In genomic region chr6:135358251-135358821, GRCh38 we compare ENCODE assay signal across 12 cellular contexts.
DNase-seq lines count a peak whose midpoint lies in the region; ATAC-seq and TF ChIP-seq lines count a peak whose summit lies in the region.
"Had no signal": no experiment of that assay in that cellular context is flagged by ENCODE, and none has a peak within 500 bp of the region (broad histone marks: within the 10 kb centered on the region; RNA-seq: fewer than 3 reads in every experiment).

No MANE protein-coding gene starts in this region.

- intact Hi-C loops in CD4-positive, alpha-beta T cell (cut with DNase I, micrococcal nuclease) = no loop called here

- H3K9me3 Mint-ChIP-seq in CD4-positive, alpha-beta T cell = no peaks in the 10 kb centered on the region
- H3K9me3 Mint-ChIP-seq: activated naive CD8-positive, alpha-beta T cell treated with anti-CD3 and anti-CD28 coated beads for 36 hours had no signal

- H3K36me3 Mint-ChIP-seq in CD4-positive, alpha-beta T cell (ENCODE audit: low read depth) = no peaks in the 10 kb centered on the region

- CTCF ChIA-PET in CD4-positive, alpha-beta T cell (lab: Charles Lee) = no interaction called here

- peak overlapping the region; percentile 20 for H2AFZ ChIP-seq in osteoblast (ENCODE audit: low read length)

- H3K27ac ChIP-seq in osteoblast (ENCODE audit: low read depth, low read length) = peak overlapping the region; percentile 98
- H3K27ac ChIP-seq in CD4-positive, alpha-beta T cell (ENCODE audit: low read depth, low read length) = no peak overlapping the region
- H3K27ac ChIP-seq: neutrophil, suprapubic skin had no signal

- no peaks in the 10 kb centered on the region for H3K27me3 ChIP-seq in osteoblast (ENCODE audit: insufficient read depth, low read length)
- no peaks in the 10 kb centered on the region for H3K27me3 ChIP-seq in CD4-positive, alpha-beta T cell (ENCODE audit: control insufficient read depth, insufficient read depth, low read length)
- H3K27me3 ChIP-seq: neutrophil, suprapubic skin had no signal

- H3K36me3 ChIP-seq in osteoblast (ENCODE audit: insufficient read depth, low read length) = no peaks in the 10 kb centered on the region
- H3K36me3 ChIP-seq: neutrophil, suprapubic skin had no signal

- H3K9me3 ChIP-seq in osteoblast (ENCODE audit: low read depth, low read length) = no peaks in the 10 kb centered on the region
- H3K9me3 ChIP-seq in CD4-positive, alpha-beta T cell (ENCODE audit: control insufficient read depth, low read length) = no peaks in the 10 kb centered on the region
- H3K9me3 ChIP-seq: neutrophil, suprapubic skin had no signal

- no peak for ATAC-seq in CD4-positive, alpha-beta T cell (ENCODE audit: poor library complexity)
- no peak for ATAC-seq in HG02678 (IDR thresholded peaks at IDR 0.05; ENCODE audit: unreplicated experiment)

- H3K4me3 ChIP-seq in osteoblast (ENCODE audit: insufficient read depth, low read length) = peak overlapping the region; percentile 52
- H3K4me3 ChIP-seq: suprapubic skin had no signal

- POLR2A ChIA-PET in CD4-positive, alpha-beta T cell (lab: Charles Lee) = no interaction called here

- no peaks in the 10 kb centered on the region for H4K20me1 ChIP-seq in osteoblast (ENCODE audit: insufficient read depth, low read length)

- peak overlapping the region; percentile 89 for H3K4me2 ChIP-seq in osteoblast (ENCODE audit: insufficient read depth, low read length)

- H3K27ac Mint-ChIP-seq in CD4-positive, alpha-beta T cell = no peak overlapping the region
- H3K27ac Mint-ChIP-seq: activated naive CD8-positive, alpha-beta T cell treated with anti-CD3 and anti-CD28 coated beads for 36 hours had no signal

- peaks cover 2% of the 10 kb centered on the region for H3K79me2 ChIP-seq in osteoblast (ENCODE audit: insufficient read depth, low read length)

- no peaks in the 10 kb centered on the region for H3K4me1 Mint-ChIP-seq in CD4-positive, alpha-beta T cell (ENCODE audit: low read depth)

- H3K4me3 Mint-ChIP-seq in CD4-positive, alpha-beta T cell = no peak overlapping the region
- H3K4me3 Mint-ChIP-seq: activated naive CD8-positive, alpha-beta T cell treated with anti-CD3 and anti-CD28 coated beads for 36 hours had no signal

- DNase-seq in EL = peak; percentile 92
- peak; percentile 14 for DNase-seq in MV-4-11 (lab: John Stamatoyannopoulos, UW)
- DNase-seq in dedifferentiated amniotic fluid mesenchymal stem cell (ENCODE audit: extremely low spot score) = peak; percentile 72
- peak; percentile 79 for DNase-seq in osteoblast (ENCODE audit: insufficient read length, low spot score, missing footprints)
- no peak for DNase-seq in NCI-H1092 (lab: John Stamatoyannopoulos, UW)
- DNase-seq in CD4-positive, alpha-beta T cell = no peak
- DNase-seq: activated CD4-positive, alpha-beta T cell treated with anti-CD3 and anti-CD28 coated beads for 4 hours; activated naive CD8-positive, alpha-beta T cell treated with anti-CD3 and anti-CD28 coated beads for 36 hours; NCI-H345 had no signal

- TF ChIP-seq CTCF in osteoblast (IDR thresholded peaks at IDR 0.05; ENCODE audit: extremely low read depth, low read depth, low read length) = no peak
- TF ChIP-seq CTCF in CD4-positive, alpha-beta T cell (IDR thresholded peaks at IDR 0.05) = no peak

- peaks cover 27% of the 10 kb centered on the region for H3K4me1 ChIP-seq in osteoblast (ENCODE audit: insufficient read depth, low read length)
- H3K4me1 ChIP-seq: suprapubic skin had no signal

- H3K27me3 Mint-ChIP-seq in CD4-positive, alpha-beta T cell = no peaks in the 10 kb centered on the region
- H3K27me3 Mint-ChIP-seq: activated naive CD8-positive, alpha-beta T cell treated with anti-CD3 and anti-CD28 coated beads for 36 hours had no signal

Comparison
In these comparisons a context has a peak if more than half of its experiments do, and no peak if none do; other contexts are left out.
1. DNase-seq: peak in EL (single experiment), MV-4-11 (single experiment), dedifferentiated amniotic fluid mesenchymal stem cell (single experiment) and osteoblast (single experiment); none in NCI-H1092 (single experiment) and CD4-positive, alpha-beta T cell (0 of 10).